ENCODE assay signal across 10 cellular contexts in genomic region chr1:199399996-199400714, GRCh38.
DNase-seq lines count a peak whose midpoint lies in the region; ATAC-seq and TF ChIP-seq lines count a peak whose summit lies in the region.
"Had no signal": no experiment of that assay in that cellular context is flagged by ENCODE, and none has a peak within 500 bp of the region (broad histone marks: within the 10 kb centered on the region; RNA-seq: fewer than 3 reads in every experiment).

No MANE protein-coding gene starts in this region.

- no peak overlapping the region for H3K27ac Mint-ChIP-seq in CD4-positive, alpha-beta memory T cell
- H3K27ac Mint-ChIP-seq: CD8-positive, alpha-beta T cell had no signal

- DNase-seq in GM10248 (ENCODE audit: extremely low spot score) (peak; percentile 11), SIG-M5 (lab: John Stamatoyannopoulos, UW) (peak; percentile 56), DMS79 treated with DMSO at 0.1 percent for 48 hours (lab: John Stamatoyannopoulos, UW) (no peak), SHP77 (lab: John Stamatoyannopoulos, UW) (no peak)
- no peak for DNase-seq in CD4-positive, alpha-beta memory T cell
- DNase-seq: activated naive CD4-positive, alpha-beta T cell treated with anti-CD3 and anti-CD28 coated beads, Interleukin-2, amount 50 U/mL, for 16 hours; CD8-positive, alpha-beta T cell had no signal

- no peaks in the 10 kb centered on the region for H3K36me3 ChIP-seq in CD4-positive, alpha-beta memory T cell (ENCODE audit: insufficient read depth, low read length)

- no peak overlapping the region for H3K27ac ChIP-seq in CD4-positive, alpha-beta memory T cell (ENCODE audit: low read depth, low read length)

- CTCF ChIA-PET in GM10248 (lab: Yijun Ruan, JAX), result interaction anchor here (2.0 to 2.1 kb wide), 2 partner anchors 9 to 12 kb away, joined by 5 to 7 read pairs; no protein-coding TSS in a partner anchor
- CTCF ChIA-PET in CD4-positive, alpha-beta memory T cell (lab: Charles Lee; ENCODE audit: partially characterized antibody), result no interaction called here

- intact Hi-C loops in CD4-positive, alpha-beta memory T cell (cut with micrococcal nuclease), result no loop called here

- peak; percentile 90 for ATAC-seq in GM21360 (IDR thresholded peaks at IDR 0.05; ENCODE audit: unreplicated experiment)
- ATAC-seq in HG03135 (IDR thresholded peaks at IDR 0.05; ENCODE audit: unreplicated experiment), result peak; percentile 77
- no peak for ATAC-seq in GM18873 (IDR thresholded peaks at IDR 0.05; ENCODE audit: low FRiP score, unreplicated experiment)
- ATAC-seq: CD8-positive, alpha-beta T cell had no signal

- no peaks in the 10 kb centered on the region for H3K4me1 ChIP-seq in CD4-positive, alpha-beta memory T cell (ENCODE audit: insufficient read depth, low read length)

- H3K27me3 ChIP-seq in CD4-positive, alpha-beta memory T cell (ENCODE audit: insufficient read depth, low read length), result no peaks in the 10 kb centered on the region

- H3K4me3 Mint-ChIP-seq in CD4-positive, alpha-beta memory T cell, result no peak overlapping the region
- H3K4me3 Mint-ChIP-seq: CD8-positive, alpha-beta T cell had no signal

- H3K36me3 Mint-ChIP-seq in CD4-positive, alpha-beta memory T cell, result no peaks in the 10 kb centered on the region
- H3K36me3 Mint-ChIP-seq: CD8-positive, alpha-beta T cell had no signal

- peaks cover 0 to 3% (median 0%) of the 10 kb centered on the region in 4 donors for H3K4me1 Mint-ChIP-seq in CD4-positive, alpha-beta memory T cell

- no peak overlapping the region for H3K4me3 ChIP-seq in CD4-positive, alpha-beta memory T cell (ENCODE audit: low read length in 2 of 2)

- no peaks in the 10 kb centered on the region for H3K9me3 ChIP-seq in CD4-positive, alpha-beta memory T cell (ENCODE audit: control insufficient read depth in 1 of 2, low read length in 2 of 2)

- POLR2A ChIA-PET in GM10248 (lab: Yijun Ruan, JAX), result interaction anchor here (0.7 kb wide), 2 partner anchors 213 to 591 kb away, joined by 3 to 4 read pairs; no protein-coding TSS in a partner anchor
- POLR2A ChIA-PET in CD4-positive, alpha-beta memory T cell (lab: Charles Lee; ENCODE audit: partially characterized antibody), result no interaction called here

- peaks cover 3 to 4% of the 10 kb centered on the region in 2 donors for H3K27me3 Mint-ChIP-seq in CD4-positive, alpha-beta memory T cell

- peaks cover 0 to 2% (median 0%) of the 10 kb centered on the region in 8 donors for H3K9me3 Mint-ChIP-seq in CD4-positive, alpha-beta memory T cell
- H3K9me3 Mint-ChIP-seq: CD8-positive, alpha-beta T cell had no signal

- no peak for TF ChIP-seq CTCF in GM10248 (IDR thresholded peaks at IDR 0.05; ENCODE audit: control extremely low read depth, extremely low read depth, low read depth, missing control alignments)

Comparison
In these comparisons a context has a peak if more than half of its experiments do, and no peak if none do; other contexts are left out.
1. DNase-seq: peak in GM10248 (single experiment) and SIG-M5 (single experiment); none in DMS79 treated with DMSO at 0.1 percent for 48 hours (single experiment), SHP77 (0 of 2) and CD4-positive, alpha-beta memory T cell (0 of 5).